Comparison of ENCODE assay signal across 8 cellular contexts in genomic region chr17:63600569-63601438, GRCh38. TPM values are rescaled to one million over a fixed set of nuclear protein-coding genes. Genes with fewer than 3 reads are reported as not detected.
DNase-seq lines count a peak whose midpoint lies in the region; ATAC-seq and TF ChIP-seq lines count a peak whose summit lies in the region.

TACO1 (plus strand) TSS chr17:63600895; CDS start chr17:63601084, 189 bp downstream.

- no peak for TF ChIP-seq EP300 in ovary (IDR thresholded peaks at IDR 0.05)

- intact Hi-C loops in Right ventricle myocardium superior (cut with DNase I) (no loop called here), ovary (cut with DNase I) (no loop called here)

- H3K36me3 ChIP-seq in SU-DHL-6 (ENCODE audit: low read length) (no peaks in the 10 kb centered on the region), ovary (no peaks in the 10 kb centered on the region), thymus (ENCODE audit: control insufficient read depth, insufficient read depth) (peaks cover 16% of the 10 kb centered on the region)

- peak within 1 kb of the TSS; percentile 67 for H3K4me2 ChIP-seq in SU-DHL-6 (ENCODE audit: low read depth, low read length, poor library complexity, severe bottlenecking)

- TF ChIP-seq CTCF in SU-DHL-6 (IDR thresholded peaks at IDR 0.05; ENCODE audit: insufficient read depth, low read length, poor library complexity, severe bottlenecking) (no peak), ovary (IDR thresholded peaks at IDR 0.05) (no peak)

- peak within 1 kb of the TSS; percentile 32 for H3K27ac ChIP-seq in SU-DHL-6 (ENCODE audit: low read depth, low read length)
- H3K27ac ChIP-seq in ovary: peak within 1 kb of the TSS; percentile 48 to 57
- H3K27ac ChIP-seq in thymus (ENCODE audit: low read depth): peak within 1 kb of the TSS; percentile 78

- ATAC-seq in HG02623 (IDR thresholded peaks at IDR 0.05; ENCODE audit: unreplicated experiment) (peak; percentile 91), Right ventricle myocardium superior (ENCODE audit: poor library complexity) (peak; percentile 98)

- DNase-seq in NCI-H128 (lab: John Stamatoyannopoulos, UW; ENCODE audit: unreplicated experiment) (peak; percentile 32), Right ventricle myocardium superior (peak; percentile 86), ovary (peak; percentile 72 to 86 (median 81))
- peak; percentile 77 for DNase-seq in activated naive CD8-positive, alpha-beta T cell treated with anti-CD3 and anti-CD28 coated beads for 36 hours

- peak; percentile 71 for TF ChIP-seq POLR2A in GM10847 (IDR thresholded peaks at IDR 0.05; ENCODE audit: extremely low read depth, insufficient read length)
- peak; percentile 31 for TF ChIP-seq POLR2A in ovary (IDR thresholded peaks at IDR 0.05)

- peak within 1 kb of the TSS; percentile 84 for H2AFZ ChIP-seq in SU-DHL-6 (ENCODE audit: low read depth, low read length, severe bottlenecking)

- no peaks in the 10 kb centered on the region for H3F3A ChIP-seq in SU-DHL-6 (ENCODE audit: insufficient read depth)

- peak within 1 kb of the TSS; percentile 95 for H3K4me3 Mint-ChIP-seq in activated naive CD8-positive, alpha-beta T cell treated with anti-CD3 and anti-CD28 coated beads for 36 hours

- H3K4me1 ChIP-seq in ovary (ENCODE audit: insufficient read depth) (peaks cover 10% of the 10 kb centered on the region), thymus (ENCODE audit: control insufficient read depth, insufficient read depth, low read length) (peaks cover 5% of the 10 kb centered on the region)

- 0 to 2% (median 1%) methylated on average over 27 to 61 of the region's 61 CpGs for WGBS in ovary, 3 donors
- 1% methylated on average over 61 of the region's 61 CpGs for WGBS in thymus

- H3K27me3 ChIP-seq in SU-DHL-6 (ENCODE audit: low read length): no peaks in the 10 kb centered on the region
- no peaks in the 10 kb centered on the region for H3K27me3 ChIP-seq in ovary
- H3K27me3 ChIP-seq in thymus (ENCODE audit: control insufficient read depth, insufficient read depth): no peaks in the 10 kb centered on the region

- H3K79me2 ChIP-seq in SU-DHL-6 (ENCODE audit: insufficient read depth, low read length): peaks cover 14% of the 10 kb centered on the region; the same call in 1 of the 2 replicates

- no peaks in the 10 kb centered on the region for H3K9me3 Mint-ChIP-seq in activated naive CD8-positive, alpha-beta T cell treated with anti-CD3 and anti-CD28 coated beads for 36 hours

- H4K20me1 ChIP-seq in SU-DHL-6 (ENCODE audit: low read depth, low read length): no peaks in the 10 kb centered on the region

- H3K9me2 ChIP-seq in SU-DHL-6 (replicated peaks; ENCODE audit: insufficient read depth, low read length): no peaks in the 10 kb centered on the region

- H3K27me3 Mint-ChIP-seq in activated naive CD8-positive, alpha-beta T cell treated with anti-CD3 and anti-CD28 coated beads for 36 hours: no peaks in the 10 kb centered on the region

- peak within 1 kb of the TSS; percentile 75 for H3K9ac ChIP-seq in SU-DHL-6 (ENCODE audit: low read length)

- H3K4me3 ChIP-seq in SU-DHL-6 (ENCODE audit: insufficient read depth, low read length, poor library complexity, severe bottlenecking) (peak within 1 kb of the TSS; percentile 76), ovary (peak within 1 kb of the TSS; percentile 65), thymus (ENCODE audit: low read length) (peak within 1 kb of the TSS; percentile 77)

- H3K4me1 Mint-ChIP-seq in activated naive CD8-positive, alpha-beta T cell treated with anti-CD3 and anti-CD28 coated beads for 36 hours: peaks cover 17% of the 10 kb centered on the region

- no peaks in the 10 kb centered on the region for H3K9me3 ChIP-seq in SU-DHL-6 (ENCODE audit: insufficient read depth, low read length)
- H3K9me3 ChIP-seq in ovary: no peaks in the 10 kb centered on the region
- H3K9me3 ChIP-seq in thymus (ENCODE audit: control insufficient read depth): no peaks in the 10 kb centered on the region

- H3K27ac Mint-ChIP-seq in activated naive CD8-positive, alpha-beta T cell treated with anti-CD3 and anti-CD28 coated beads for 36 hours: peak within 1 kb of the TSS; percentile 92

- peaks cover 2% of the 10 kb centered on the region for H3K36me3 Mint-ChIP-seq in activated naive CD8-positive, alpha-beta T cell treated with anti-CD3 and anti-CD28 coated beads for 36 hours

RNA-seq across cellular contexts. Expression of gene TACO1, which starts in this region (rescaled TPM):
- total RNA-seq in activated naive CD8-positive, alpha-beta T cell treated with anti-CD3 and anti-CD28 coated beads for 36 hours: 10 to 100 TPM; 38.3 to 39.6 TPM
- total RNA-seq in Right ventricle myocardium superior (43.1 TPM), ovary (10 to 100 TPM in 6 of 7 donors, 1 to 10 TPM in 1; 7.4 to 17.7 (median 12.5) TPM)
- polyA plus RNA-seq in ovary (10 to 100 TPM; 13.2 to 24.9 TPM), thymus (14.2 TPM)

Comparison
In these comparisons a context has a peak if more than half of its experiments do, and no peak if none do; other contexts are left out.
1. Peak in every context shown above with its lines: DNase-seq, ATAC-seq, H3K4me3 ChIP-seq and H3K27ac ChIP-seq.
2. DNase-seq: peak in every context shown above with its lines; median percentile 86 in Right ventricle myocardium superior; 81 in ovary; 77 in activated naive CD8-positive, alpha-beta T cell treated with anti-CD3 and anti-CD28 coated beads for 36 hours; 32 in NCI-H128.